ENCODE assay signal across 10 cellular contexts in genomic region chr16:73065617-73066313, GRCh38. TPM values are rescaled to one million over a fixed set of nuclear protein-coding genes. Genes with fewer than 3 reads are reported as not detected.
DNase-seq lines count a peak whose midpoint lies in the region; ATAC-seq and TF ChIP-seq lines count a peak whose summit lies in the region.
"Had no signal": no experiment of that assay in that cellular context is flagged by ENCODE, and none has a peak within 500 bp of the region (broad histone marks: within the 10 kb centered on the region; RNA-seq: fewer than 3 reads in every experiment).

No MANE protein-coding gene starts in this region.

- peaks cover 0 to 2% (median 0%) of the 10 kb centered on the region in 3 donors for H3K27me3 ChIP-seq in psoas muscle (ENCODE audit: insufficient read depth in 3 of 3, low read length in 2 of 3)

- H3K27ac ChIP-seq in caudate nucleus (ENCODE audit: low read depth, low read length) = peak overlapping the region; percentile 64
- H3K27ac ChIP-seq in psoas muscle = peak overlapping the region; percentile 98

- H3K4me3 ChIP-seq in iPS-18c (ENCODE audit: insufficient read depth, low read depth, low read length) = peak overlapping the region; percentile 40
- peak overlapping the region; percentile 42 for H3K4me3 ChIP-seq in psoas muscle

- WGBS in psoas muscle, 3 donors = 55 to 72% (median 59%) methylated on average over 42 to 43 of the region's 43 CpGs

- no peak for TF ChIP-seq POLR2A in GM18505 (IDR thresholded peaks at IDR 0.05; ENCODE audit: borderline replicate concordance, extremely low read depth, insufficient read depth, insufficient read length)

- ATAC-seq in psoas muscle (no peak), GM18505 (IDR thresholded peaks at IDR 0.05; ENCODE audit: unreplicated experiment) (no peak), omental fat pad (ENCODE audit: low FRiP score) (no peak), HG03039 (IDR thresholded peaks at IDR 0.05; ENCODE audit: unreplicated experiment) (no peak)

- H3K9me3 ChIP-seq in iPS-18c (ENCODE audit: control insufficient read depth, insufficient read depth, low read length) (peaks cover 2% of the 10 kb centered on the region), psoas muscle (no peaks in the 10 kb centered on the region)

- TF ChIP-seq CTCF in psoas muscle (IDR thresholded peaks at IDR 0.05) (no peak), omental fat pad (IDR thresholded peaks at IDR 0.05) (no peak)

- DNase-seq in D341Med (ENCODE audit: low spot score) (peak; percentile 47), caudate nucleus (lab: John Stamatoyannopoulos, UW) (no peak), psoas muscle (peak; percentile 65 to 73), NCI-H2171 (lab: John Stamatoyannopoulos, UW) (no peak), omental fat pad (ENCODE audit: low spot score) (no peak)
- DNase-seq: activated CD4-positive, alpha-beta T cell treated with anti-CD3 and anti-CD28 coated beads, Interleukin-2, amount 10 ng/mL, durations not matched to agents 24 days and 14 days; foreskin melanocyte had no signal

- no peaks in the 10 kb centered on the region for H3K36me3 ChIP-seq in psoas muscle (ENCODE audit: insufficient read depth in 1 of 2, low read depth in 1 of 2)

- H3K4me1 ChIP-seq in psoas muscle = peaks cover 53% of the 10 kb centered on the region

- intact Hi-C loops in psoas muscle (cut with DNase I) = no loop called here

RNA-seq across cellular contexts. Expression of gene ZFHX3, which starts 17.8 kb away (rescaled TPM):
- total RNA-seq in psoas muscle (10 to 100 TPM; 10.6 to 36.9 (median 26.2) TPM), omental fat pad (10 to 100 TPM; 11.8 to 35.2 (median 13.7) TPM)
- polyA plus RNA-seq in psoas muscle = 10 to 100 TPM in 1 of 3 donors, 1 to 10 TPM in 2; 3.3 to 11.5 (median 5.2) TPM

Comparison
In these comparisons a context has a peak if more than half of its experiments do, and no peak if none do; other contexts are left out.
1. DNase-seq: peak in D341Med (single experiment) and psoas muscle (2 of 2); none in caudate nucleus (0 of 61), NCI-H2171 (single experiment) and omental fat pad (single experiment).